14 cellular contexts compared by ENCODE assay signal in the genomic region with DNA sequence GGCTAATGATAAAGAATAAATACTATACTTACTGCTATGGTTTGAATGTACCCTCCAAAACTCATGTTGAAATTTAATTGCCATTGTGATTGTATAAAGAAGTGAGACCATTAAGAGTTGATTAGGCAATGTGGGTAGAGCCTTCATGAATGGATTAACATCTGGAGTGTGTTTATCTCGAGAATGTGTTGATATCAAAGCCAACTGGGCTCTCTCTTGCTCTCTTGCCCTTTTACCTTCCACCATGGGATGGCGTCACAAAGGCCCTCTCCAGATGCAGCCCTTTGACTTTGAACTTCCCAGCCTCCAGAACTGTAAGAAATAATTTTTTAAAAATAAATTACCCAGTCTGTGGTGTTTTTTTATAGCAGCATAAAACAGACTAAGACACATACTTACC.
"Had no signal": no experiment of that assay in that cellular context is flagged by ENCODE, and none has a peak within 500 bp of the region (broad histone marks: within the 10 kb centered on the region; RNA-seq: fewer than 3 reads in every experiment).

No MANE protein-coding gene starts in this region.

- H3K27ac Mint-ChIP-seq: effector memory CD8-positive, alpha-beta T cell; immature natural killer cell; naive B cell had no signal

- H3K9me3 ChIP-seq: esophagus squamous epithelium, left lung, prostate gland had no signal

- H3K4me3 ChIP-seq: esophagus squamous epithelium, left lung, lung, prostate gland, smooth muscle cell had no signal

- ATAC-seq: effector memory CD8-positive, alpha-beta T cell; foreskin keratinocyte; left lung had no signal

- H3K4me1 Mint-ChIP-seq: immature natural killer cell, naive B cell, nephron had no signal

- DNase-seq: effector memory CD8-positive, alpha-beta T cell; esophagus squamous epithelium; foreskin keratinocyte; immature natural killer cell; left lung; mesenchymal stem cell; naive B cell; stimulated activated CD4-positive, alpha-beta T cell treated with anti-CD3 and anti-CD28 coated beads, Interleukin-2, amount 100 ng/mL, for 48 hours; stimulated activated naive CD4-positive, alpha-beta T cell treated with Interleukin-2 at 50 U/mL for 16 hours had no signal

- H2AFZ ChIP-seq: parathyroid adenoma had no signal

- H3K27me3 ChIP-seq: esophagus squamous epithelium, foreskin keratinocyte had no signal

- H3K36me3 Mint-ChIP-seq: immature natural killer cell, naive B cell had no signal

- H3K4me2 ChIP-seq: smooth muscle cell had no signal

- H3K36me3 ChIP-seq: esophagus squamous epithelium, left lung, prostate gland had no signal

- H3K9me3 Mint-ChIP-seq: effector memory CD8-positive, alpha-beta T cell had no signal

- H3K79me2 ChIP-seq: parathyroid adenoma had no signal

- H3K4me1 ChIP-seq: esophagus squamous epithelium, foreskin keratinocyte, left lung, parathyroid adenoma, prostate gland had no signal

- H3K9ac ChIP-seq: parathyroid adenoma had no signal

- H3K27ac ChIP-seq: esophagus squamous epithelium, foreskin keratinocyte, left lung, parathyroid adenoma, prostate gland had no signal

- H3K4me3 Mint-ChIP-seq: effector memory CD8-positive, alpha-beta T cell; immature natural killer cell; naive B cell; nephron had no signal
